Comparison of ENCODE assay signal across 9 cellular contexts in the genomic region with DNA sequence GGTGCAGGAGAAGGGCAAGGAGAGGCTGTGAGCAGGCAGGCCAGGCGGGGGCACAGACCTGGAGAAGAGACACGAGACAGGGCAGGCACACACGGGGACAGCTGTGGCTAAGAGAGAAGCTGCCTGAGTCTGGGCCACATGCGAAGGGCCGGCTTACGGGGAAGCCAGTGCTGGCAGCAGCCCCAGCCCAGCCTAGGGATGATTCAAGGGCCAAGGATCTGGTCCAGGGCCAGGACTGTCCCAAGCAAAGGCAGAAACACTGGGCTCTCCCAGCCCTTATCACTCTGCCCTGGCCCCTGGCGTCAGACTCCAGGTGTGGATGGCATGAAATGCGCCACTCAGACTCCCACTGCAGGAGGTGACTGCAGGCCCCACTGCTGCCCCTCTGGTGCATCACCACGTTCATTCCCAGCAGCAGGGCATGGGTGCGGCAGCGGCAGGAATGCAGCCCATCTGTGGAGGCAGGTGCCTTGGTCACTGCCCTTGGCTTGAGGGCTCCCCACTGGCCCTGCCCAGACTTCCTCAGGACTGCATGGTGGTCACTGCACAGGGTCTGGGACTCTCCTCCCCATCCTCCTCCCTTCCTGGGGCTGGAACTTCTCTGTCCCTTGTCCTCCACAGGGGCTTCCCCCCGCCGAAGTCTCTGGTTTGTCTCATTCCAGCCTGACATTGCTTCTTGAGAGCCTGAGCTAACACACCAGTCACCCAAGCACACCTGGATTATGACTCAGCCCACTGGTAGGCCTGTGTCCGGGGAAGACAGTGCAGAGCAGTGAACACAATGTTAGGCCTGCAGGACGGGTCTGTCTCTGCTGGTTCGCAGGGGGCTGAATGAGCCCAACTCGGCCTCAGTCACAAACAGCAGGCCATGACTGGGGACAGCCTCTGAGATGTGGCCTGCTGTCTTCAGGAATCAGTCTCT.
DNase-seq lines count a peak whose midpoint lies in the region; ATAC-seq and TF ChIP-seq lines count a peak whose summit lies in the region.
"Had no signal": no experiment of that assay in that cellular context is flagged by ENCODE, and none has a peak within 500 bp of the region (broad histone marks: within the 10 kb centered on the region; RNA-seq: fewer than 3 reads in every experiment).

No MANE protein-coding gene starts in this region.

- DNase-seq in HCEC 1CT (peak; percentile 81), astrocyte of the cerebellum (ENCODE audit: low read depth) (peak; percentile 67), hepatic stellate cell (ENCODE audit: low spot score) (peak; percentile 46), AML-193 (lab: John Stamatoyannopoulos, UW) (no peak), DMS153 (lab: John Stamatoyannopoulos, UW) (no peak)
- no peak for DNase-seq in stimulated activated effector memory CD8-positive, alpha-beta T cell treated with anti-CD3 and anti-CD28 coated beads, Interleukin-12 subunit alpha, Interleukin-12 subunit beta, amount 100 ng/mL, for 72 hours (ENCODE audit: low spot score in 2 of 2)
- DNase-seq in activated CD4-positive, CD25-positive, alpha-beta regulatory T cell (lab: John Stamatoyannopoulos, UW): no peak
- DNase-seq: activated effector memory CD4-positive, alpha-beta T cell treated with Interleukin-2 at 50 U/mL for 16 hours had no signal

- peaks cover 28% of the 10 kb centered on the region for H3K4me1 Mint-ChIP-seq in stimulated activated effector memory CD8-positive, alpha-beta T cell treated with anti-CD3 and anti-CD28 coated beads, Interleukin-12 subunit alpha, Interleukin-12 subunit beta, amount 100 ng/mL, for 72 hours

- H3K36me3 Mint-ChIP-seq in stimulated activated effector memory CD8-positive, alpha-beta T cell treated with anti-CD3 and anti-CD28 coated beads, Interleukin-12 subunit alpha, Interleukin-12 subunit beta, amount 100 ng/mL, for 72 hours: peaks cover 86% of the 10 kb centered on the region

- no peak overlapping the region for H3K4me3 Mint-ChIP-seq in stimulated activated effector memory CD8-positive, alpha-beta T cell treated with anti-CD3 and anti-CD28 coated beads, Interleukin-12 subunit alpha, Interleukin-12 subunit beta, amount 100 ng/mL, for 72 hours

- H3K9me3 Mint-ChIP-seq in stimulated activated effector memory CD8-positive, alpha-beta T cell treated with anti-CD3 and anti-CD28 coated beads, Interleukin-12 subunit alpha, Interleukin-12 subunit beta, amount 100 ng/mL, for 72 hours: no peaks in the 10 kb centered on the region

- H3K27ac Mint-ChIP-seq in stimulated activated effector memory CD8-positive, alpha-beta T cell treated with anti-CD3 and anti-CD28 coated beads, Interleukin-12 subunit alpha, Interleukin-12 subunit beta, amount 100 ng/mL, for 72 hours: peak overlapping the region; percentile 67

- TF ChIP-seq CTCF in astrocyte of the cerebellum (IDR thresholded peaks at IDR 0.05; ENCODE audit: low read depth, low read length, missing control alignments): no peak

- in situ Hi-C loops in astrocyte of the cerebellum (cut with HindIII; ENCODE audit: low sequenced_read_pairs): no loop called here

- no peak overlapping the region for H3K4me3 ChIP-seq in astrocyte of the cerebellum (ENCODE audit: low read depth, low read length)

- ATAC-seq in stimulated activated effector memory CD8-positive, alpha-beta T cell treated with anti-CD3 and anti-CD28 coated beads, Interleukin-12 subunit alpha, Interleukin-12 subunit beta, amount 100 ng/mL, for 72 hours: peak; percentile 42
- ATAC-seq in HG02798 (IDR thresholded peaks at IDR 0.05; ENCODE audit: poor library complexity, unreplicated experiment): no peak

Comparison
In these comparisons a context has a peak if more than half of its experiments do, and no peak if none do; other contexts are left out.
1. DNase-seq: peak in HCEC 1CT (single experiment), astrocyte of the cerebellum (single experiment) and hepatic stellate cell (single experiment); none in stimulated activated effector memory CD8-positive, alpha-beta T cell treated with anti-CD3 and anti-CD28 coated beads, Interleukin-12 subunit alpha, Interleukin-12 subunit beta, amount 100 ng/mL, for 72 hours (0 of 2), AML-193 (0 of 2), activated CD4-positive, CD25-positive, alpha-beta regulatory T cell (0 of 4) and DMS153 (single experiment).